Comparison of ENCODE assay signal across 8 cellular contexts in genomic region chr2:44044281-44044720, GRCh38. TPM values are rescaled to one million over a fixed set of nuclear protein-coding genes. Genes with fewer than 3 reads are reported as not detected.
A peak's percentile ranks its signal among the peaks of the same experiment; 100 is the strongest.
DNase-seq lines count a peak whose midpoint lies in the region; ATAC-seq and TF ChIP-seq lines count a peak whose summit lies in the region.

No MANE protein-coding gene starts in this region.

- H3K56ac ChIP-seq in IMR-90 (ENCODE audit: extremely low read depth, insufficient read depth, low read length), result no peak overlapping the region

- peak; percentile 93 for TF ChIP-seq RAD21 in IMR-90 (IDR thresholded peaks at IDR 0.05; ENCODE audit: low read length)

- peak overlapping the region; percentile 83 for H2AFZ ChIP-seq in IMR-90 (replicated peaks; ENCODE audit: low read length, poor library complexity)
- no peak overlapping the region for H2AFZ ChIP-seq in OCI-LY1 (ENCODE audit: low read length)

- no peak overlapping the region for H2BK20ac ChIP-seq in IMR-90 (ENCODE audit: low read depth, low read length)

- peak; percentile 95 for DNase-seq in DMS53 (lab: John Stamatoyannopoulos, UW)
- peak; percentile 74 for DNase-seq in IMR-90
- peak; percentile 66 for DNase-seq in activated CD8-positive, alpha-beta memory T cell treated with anti-CD3 and anti-CD28 coated beads, Interleukin-2, amount 50 U/mL, for 24 hours (ENCODE audit: extremely low read depth)
- peak; percentile 81 for DNase-seq in epithelial cell of esophagus (ENCODE audit: low read depth)
- DNase-seq in naive thymus-derived CD4-positive, alpha-beta T cell, result peak; percentile 50 to 78 (median 71)
- peak; percentile 53 to 73 for DNase-seq in stimulated activated CD8-positive, alpha-beta memory T cell treated with anti-CD3 and anti-CD28 coated beads, Interleukin-7, amount 100 ng/mL, for 48 hours (ENCODE audit: extremely low read depth in 1 of 2, low read depth in 1 of 2)

- in situ Hi-C loops in IMR-90 (cut with MboI; ENCODE audit: low sequenced_read_pairs), result loop anchor here (10.0 kb wide), 1 partner anchor 920 kb away; no protein-coding TSS in a partner anchor

- peak; percentile 96 for TF ChIP-seq CTCF in IMR-90 (conservative IDR thresholded peaks at IDR 0.05; ENCODE audit: low read depth, low read length)
- peak; percentile 79 for TF ChIP-seq CTCF in OCI-LY1 (IDR thresholded peaks at IDR 0.05; ENCODE audit: low read length)
- peak; percentile 95 for TF ChIP-seq CTCF in epithelial cell of esophagus (IDR thresholded peaks at IDR 0.05; ENCODE audit: insufficient read depth, low read depth, low read length, missing control alignments)

- H3K27ac Mint-ChIP-seq in naive thymus-derived CD4-positive, alpha-beta T cell, result no peak overlapping the region

- H3K36me3 Mint-ChIP-seq in naive thymus-derived CD4-positive, alpha-beta T cell, result no peaks in the 10 kb centered on the region

- dilution Hi-C loops in IMR-90 (cut with HindIII; ENCODE audit: low sequenced_read_pairs, unreplicated experiment), result no loop called here

- no peak for TF ChIP-seq POLR2A in IMR-90 (IDR thresholded peaks at IDR 0.05; ENCODE audit: low read depth, low read length)

- no peak overlapping the region for H2BK15ac ChIP-seq in IMR-90 (ENCODE audit: low read depth, low read length)

- no peak overlapping the region for H3K9ac ChIP-seq in IMR-90 (ENCODE audit: low read depth, low read length)
- no peak overlapping the region for H3K9ac ChIP-seq in OCI-LY1 (ENCODE audit: low read length)

- H3K4me3 ChIP-seq in IMR-90 (ENCODE audit: insufficient read depth, low read depth, low read length) (no peak overlapping the region), OCI-LY1 (ENCODE audit: low read depth, low read length, poor library complexity, severe bottlenecking) (no peak overlapping the region), epithelial cell of esophagus (ENCODE audit: low read length) (no peak overlapping the region)
- H3K4me3 ChIP-seq in naive thymus-derived CD4-positive, alpha-beta T cell (ENCODE audit: low read length), result no peak overlapping the region

- H3K14ac ChIP-seq in IMR-90 (replicated peaks; ENCODE audit: low read depth, low read length), result no peak overlapping the region

- WGBS in IMR-90 (ENCODE audit: extremely low coverage in 2 of 2, insufficient read length in 1 of 2), 2 experiments, result 0% methylated on average over 3 of the region's 10 CpGs; no CpG with 5 or more reads in 1 of the 2 experiments

- no peak overlapping the region for H2BK5ac ChIP-seq in IMR-90 (ENCODE audit: low read depth, low read length, poor library complexity, severe bottlenecking)

- peak; percentile 97 for ATAC-seq in GM21576 (IDR thresholded peaks at IDR 0.05; ENCODE audit: unreplicated experiment)
- ATAC-seq in IMR-90 (ENCODE audit: low read depth), result peak; percentile 100
- ATAC-seq in naive thymus-derived CD4-positive, alpha-beta T cell, result peak; percentile 98

- no peak overlapping the region for H4K5ac ChIP-seq in IMR-90 (ENCODE audit: low read depth, low read length)

- H2AK9ac ChIP-seq in IMR-90 (replicated peaks; ENCODE audit: low read depth, low read length, poor library complexity), result peak overlapping the region; percentile 22

- peak overlapping the region in 1 of 2 experiments; percentile 15; a peak in 1 of 4 replicates for H4K8ac ChIP-seq in IMR-90 (ENCODE audit: low read depth in 2 of 2, low read length in 2 of 2)

- no peaks in the 10 kb centered on the region for H3K9me1 ChIP-seq in IMR-90 (ENCODE audit: insufficient read depth, low read length)

- CTCF ChIA-PET in IMR-90 (lab: Yijun Ruan, JAX), result interaction anchor here (0.5 to 1.5 kb wide), 20 partner anchors 10 to 1484 kb away, joined by 3 to 11 read pairs (median 3); no protein-coding TSS in a partner anchor
- CTCF ChIA-PET in naive thymus-derived CD4-positive, alpha-beta T cell (lab: Charles Lee), result interaction anchor here (0.5 to 1.8 kb wide), 19 partner anchors 8 to 1726 kb away, joined by 3 to 9 read pairs (median 3); no protein-coding TSS in a partner anchor

- H3K4me1 ChIP-seq in IMR-90 (ENCODE audit: control insufficient read depth, insufficient read depth, low read length) (0 out of 2 replicates have a peak, but pooled peaks cover 1% of the 10 kb centered on the region), OCI-LY1 (ENCODE audit: insufficient read depth, low read length, severe bottlenecking) (no peaks in the 10 kb centered on the region)
- H3K4me1 ChIP-seq in naive thymus-derived CD4-positive, alpha-beta T cell (ENCODE audit: control insufficient read depth in 2 of 2, insufficient read depth in 2 of 2, low read length in 2 of 2), result no peaks in the 10 kb centered on the region

- H4K91ac ChIP-seq in IMR-90 (ENCODE audit: insufficient read depth, low read depth, low read length), result no peak overlapping the region

- H3K79me1 ChIP-seq in IMR-90 (ENCODE audit: low read depth in 1 of 2, low read length in 2 of 2), result no peaks in the 10 kb centered on the region

- H4K20me1 ChIP-seq in IMR-90 (ENCODE audit: insufficient read depth, low read length) (no peaks in the 10 kb centered on the region), OCI-LY1 (ENCODE audit: insufficient read depth, low read length) (no peaks in the 10 kb centered on the region)

- intact Hi-C loops in IMR-90 (cut with micrococcal nuclease), result loop anchor here (1.0 to 5.0 kb wide), 6 partner anchors 166 to 911 kb away; no protein-coding TSS in a partner anchor
- intact Hi-C loops in naive thymus-derived CD4-positive, alpha-beta T cell (cut with micrococcal nuclease), result loop anchor here (1.0 to 2.0 kb wide), 10 partner anchors 43 to 1450 kb away; no protein-coding TSS in a partner anchor

- no peaks in the 10 kb centered on the region; the same call in 1 of the 2 replicates for H3K9me3 ChIP-seq in IMR-90 (ENCODE audit: control insufficient read depth, insufficient read depth, low read length)
- no peaks in the 10 kb centered on the region for H3K9me3 ChIP-seq in OCI-LY1 (ENCODE audit: low read length)
- H3K9me3 ChIP-seq in naive thymus-derived CD4-positive, alpha-beta T cell (ENCODE audit: control insufficient read depth in 2 of 3, low read length in 3 of 3), result no peaks in the 10 kb centered on the region

- no peak overlapping the region for H2AK5ac ChIP-seq in IMR-90 (ENCODE audit: low read depth, low read length)

- H3K36me3 ChIP-seq in IMR-90 (ENCODE audit: control insufficient read depth, insufficient read depth, low read length) (no peaks in the 10 kb centered on the region), OCI-LY1 (ENCODE audit: insufficient read depth, low read length) (no peaks in the 10 kb centered on the region)
- H3K36me3 ChIP-seq in naive thymus-derived CD4-positive, alpha-beta T cell (ENCODE audit: control insufficient read depth in 2 of 3, insufficient read depth in 3 of 3, low read length in 3 of 3), result no peaks in the 10 kb centered on the region

- peaks cover 0 to 2% (median 0%) of the 10 kb centered on the region in 7 donors for H3K4me1 Mint-ChIP-seq in naive thymus-derived CD4-positive, alpha-beta T cell

- peak overlapping the region in 1 of 10 donors; percentile 48 for H3K4me3 Mint-ChIP-seq in naive thymus-derived CD4-positive, alpha-beta T cell

- no TSS peak for BruUV-seq in IMR-90 (replicated peaks; lab: Mats Ljungman, UMichigan)

- no peak overlapping the region for H3K18ac ChIP-seq in IMR-90 (ENCODE audit: low read depth, low read length)

- no peaks in the 10 kb centered on the region for H3K79me2 ChIP-seq in OCI-LY1 (ENCODE audit: insufficient read depth, low read length)

- no peak overlapping the region for H2BK120ac ChIP-seq in IMR-90 (ENCODE audit: low read depth, low read length)

- POLR2A ChIA-PET in IMR-90 (lab: Charles Lee; ENCODE audit: unreplicated experiment), result no interaction called here
- POLR2A ChIA-PET in naive thymus-derived CD4-positive, alpha-beta T cell (lab: Charles Lee), result interaction anchor here (0.6 kb wide), 1 partner anchor 1403 kb away, joined by 3 read pairs; no protein-coding TSS in a partner anchor

- H3F3A ChIP-seq in OCI-LY1 (ENCODE audit: insufficient read depth, low read length), result no peaks in the 10 kb centered on the region

- H3K27ac ChIP-seq in IMR-90 (ENCODE audit: insufficient read depth, low read length) (no peak overlapping the region), OCI-LY1 (ENCODE audit: low read depth, low read length, poor library complexity, severe bottlenecking) (no peak overlapping the region)
- no peak overlapping the region for H3K27ac ChIP-seq in naive thymus-derived CD4-positive, alpha-beta T cell (ENCODE audit: low read depth, low read length)

- no peak overlapping the region for H3K4ac ChIP-seq in IMR-90 (ENCODE audit: low read depth, low read length)

- peaks cover 0 to 3% (median 0%) of the 10 kb centered on the region in 5 donors for H3K27me3 Mint-ChIP-seq in naive thymus-derived CD4-positive, alpha-beta T cell

- peaks cover 25% of the 10 kb centered on the region for H3K27me3 ChIP-seq in IMR-90 (ENCODE audit: control insufficient read depth, insufficient read depth, low read length)
- no peaks in the 10 kb centered on the region for H3K27me3 ChIP-seq in OCI-LY1 (ENCODE audit: insufficient read depth, low read length)
- H3K27me3 ChIP-seq in naive thymus-derived CD4-positive, alpha-beta T cell (ENCODE audit: control insufficient read depth in 2 of 2, insufficient read depth in 2 of 2, low read length in 2 of 2), result no peaks in the 10 kb centered on the region

- H3K9me2 ChIP-seq in OCI-LY1 (ENCODE audit: low read depth, low read length), result no peaks in the 10 kb centered on the region

- H3K4me2 ChIP-seq in IMR-90 (ENCODE audit: low read depth, low read length) (peak overlapping the region; percentile 81; the same call in 1 of the 2 replicates), OCI-LY1 (ENCODE audit: low read length) (no peak overlapping the region; the same call in 1 of the 2 replicates)

- no peak overlapping the region for H3K23ac ChIP-seq in IMR-90 (ENCODE audit: low read depth, low read length)

- H3K9me3 Mint-ChIP-seq in naive thymus-derived CD4-positive, alpha-beta T cell, result no peaks in the 10 kb centered on the region

TF ChIP-seq in IMR-90, 13 proteins besides CTCF, POLR2A, EP300 and RAD21 (continues in another document):
- no peak for TF ChIP-seq MAZ (IDR thresholded peaks at IDR 0.05; ENCODE audit: borderline replicate concordance, low read depth, low read length)
- TF ChIP-seq CEBPB (IDR thresholded peaks at IDR 0.05; ENCODE audit: low read depth, low read length), result no peak
- TF ChIP-seq FOS (IDR thresholded peaks at IDR 0.05; ENCODE audit: low read depth, low read length), result no peak
- TF ChIP-seq NFE2L2 (IDR thresholded peaks at IDR 0.05; ENCODE audit: low read depth, low read length), result no peak
- peak; percentile 38; the same call in 1 of the 2 replicates for TF ChIP-seq CHD1 (IDR thresholded peaks at IDR 0.05; ENCODE audit: low read depth, low read length)
- TF ChIP-seq RFX5 (IDR thresholded peaks at IDR 0.05; ENCODE audit: low read depth, low read length), result no peak
- peak; percentile 74 for TF ChIP-seq SMC3 (IDR thresholded peaks at IDR 0.05; ENCODE audit: low read depth, low read length)
- no peak for TF ChIP-seq RCOR1 (IDR thresholded peaks at IDR 0.05; ENCODE audit: insufficient replicate concordance, low read length)

RNA-seq across cellular contexts. Expression of gene LRPPRC, which starts 48.5 kb away (rescaled TPM):
- 36.0 and 59.7 TPM in 2 replicates for total RNA-seq in IMR-90 (2012; rRNA removed)
- polyA plus RNA-seq in IMR-90 (2012; rRNA removed), result 23.2 and 30.4 TPM in 2 replicates
- polyA plus RNA-seq in IMR-90 (2012; cell fraction: cytosol; rRNA removed), result 5.0 and 9.9 TPM in 2 replicates
- 6.8 and 41.1 TPM in 2 replicates for polyA plus RNA-seq in IMR-90 (2012; cell fraction: nucleus; rRNA removed; ENCODE audit: low replicate concordance)
- total RNA-seq in naive thymus-derived CD4-positive, alpha-beta T cell, result 10 to 100 TPM; 54.3 to 92.7 (median 71.2) TPM
- polyA plus RNA-seq in naive thymus-derived CD4-positive, alpha-beta T cell, result 10 to 100 TPM; 42.3 to 45.1 TPM
